ENCODE assay signal across 8 cellular contexts in the genomic region with DNA sequence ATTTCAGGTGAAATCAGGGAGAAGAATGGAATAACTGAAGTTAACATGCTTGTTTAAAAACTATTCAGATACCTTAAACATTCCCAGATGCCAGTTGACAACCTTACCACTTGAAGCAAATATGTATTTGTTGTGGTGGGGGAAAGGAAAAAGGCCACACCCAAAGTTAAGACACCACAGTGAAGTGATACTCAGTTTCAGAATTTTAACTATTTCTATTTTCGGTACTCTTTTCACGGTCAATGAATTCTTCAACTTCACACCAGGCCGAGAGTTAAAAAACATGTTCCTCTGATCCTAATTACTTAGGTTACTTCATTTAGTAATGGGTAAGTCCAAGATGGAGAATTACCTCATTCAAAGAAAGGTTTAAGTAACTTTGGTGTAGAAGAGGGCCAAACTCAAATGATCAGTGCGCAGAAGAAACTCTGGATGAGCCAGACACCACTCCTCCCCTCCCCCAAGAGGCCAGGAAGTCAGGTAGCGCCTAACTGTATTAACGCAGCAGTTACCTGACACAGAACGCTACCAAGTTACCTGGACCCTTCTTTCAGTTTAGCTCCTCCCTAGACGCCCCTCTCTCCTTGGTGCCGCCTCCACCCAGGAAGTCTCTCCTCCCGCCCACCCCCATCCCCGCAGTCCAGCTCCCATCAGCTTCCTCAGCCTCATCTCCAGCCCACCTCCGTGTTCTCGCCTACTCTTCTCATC. TPM values are rescaled to one million over a fixed set of nuclear protein-coding genes. Genes with fewer than 3 reads are reported as not detected.
DNase-seq lines count a peak whose midpoint lies in the region; ATAC-seq and TF ChIP-seq lines count a peak whose summit lies in the region.

No MANE protein-coding gene starts in this region.

- peaks cover 14 to 30% of the 10 kb centered on the region in 2 donors for H3K36me3 Mint-ChIP-seq in CD4-positive, alpha-beta memory T cell
- peaks cover 37% of the 10 kb centered on the region for H3K36me3 Mint-ChIP-seq in activated CD4-positive, alpha-beta memory T cell treated with anti-CD3 and anti-CD28 coated beads, Interleukin-2, amount 10 ng/mL, durations not matched to agents 7 days and 5 days (ENCODE audit: low read depth)

- peak overlapping the region; percentile 89 to 98 (median 95) for H3K27ac Mint-ChIP-seq in CD4-positive, alpha-beta memory T cell
- peak overlapping the region; percentile 90 for H3K27ac Mint-ChIP-seq in activated CD4-positive, alpha-beta memory T cell treated with anti-CD3 and anti-CD28 coated beads, Interleukin-2, amount 10 ng/mL, durations not matched to agents 7 days and 5 days

- H3K27me3 Mint-ChIP-seq in CD4-positive, alpha-beta memory T cell: no peaks in the 10 kb centered on the region
- no peaks in the 10 kb centered on the region for H3K27me3 Mint-ChIP-seq in activated CD4-positive, alpha-beta memory T cell treated with anti-CD3 and anti-CD28 coated beads, Interleukin-2, amount 10 ng/mL, durations not matched to agents 7 days and 5 days

- DNase-seq in CD4-positive, alpha-beta memory T cell: peak; percentile 36 to 65 (median 43)
- peak; percentile 51 for DNase-seq in activated CD4-positive, alpha-beta memory T cell treated with anti-CD3 and anti-CD28 coated beads, Interleukin-2, amount 10 ng/mL, durations not matched to agents 7 days and 5 days
- DNase-seq in fibroblast of lung (ENCODE audit: low read depth in 2 of 2) (no peak), hippocampal formation (lab: John Stamatoyannopoulos, UW) (no peak), SKM-1 (lab: John Stamatoyannopoulos, UW; ENCODE audit: unreplicated experiment) (no peak)

- peaks cover 58 to 91% (median 73%) of the 10 kb centered on the region in 4 donors for H3K4me1 Mint-ChIP-seq in CD4-positive, alpha-beta memory T cell
- peaks cover 74% of the 10 kb centered on the region for H3K4me1 Mint-ChIP-seq in activated CD4-positive, alpha-beta memory T cell treated with anti-CD3 and anti-CD28 coated beads, Interleukin-2, amount 10 ng/mL, durations not matched to agents 7 days and 5 days

- H2AFZ ChIP-seq in fibroblast of lung (ENCODE audit: low read length): peak overlapping the region; percentile 82
- H2AFZ ChIP-seq in neuron (ENCODE audit: low read depth, low read length): peak overlapping the region; percentile 68

- peak overlapping the region; percentile 93 for H3K27ac ChIP-seq in CD4-positive, alpha-beta memory T cell (ENCODE audit: low read depth, low read length)
- H3K27ac ChIP-seq in HUES6 (ENCODE audit: low read depth, low read length) (peak overlapping the region; percentile 54; the same call in 1 of the 2 replicates), fibroblast of lung (ENCODE audit: insufficient read depth, low read length) (peak overlapping the region; percentile 86)

- H3K36me3 ChIP-seq in CD4-positive, alpha-beta memory T cell (ENCODE audit: insufficient read depth, low read length): peaks cover 7% of the 10 kb centered on the region
- H3K36me3 ChIP-seq in HUES6 (ENCODE audit: control insufficient read depth, insufficient read depth, low read length) (peaks cover 9% of the 10 kb centered on the region), fibroblast of lung (ENCODE audit: control insufficient read depth, insufficient read depth, low read length) (no peaks in the 10 kb centered on the region), neuron (ENCODE audit: insufficient read depth, low read length) (peaks cover 16% of the 10 kb centered on the region)

- H3K9ac ChIP-seq in HUES6 (ENCODE audit: low read length): peak overlapping the region; percentile 89
- H3K9ac ChIP-seq in fibroblast of lung (ENCODE audit: insufficient read depth, low read length): peak overlapping the region; percentile 86

- CTCF ChIA-PET in CD4-positive, alpha-beta memory T cell (lab: Charles Lee; ENCODE audit: partially characterized antibody): interaction anchor here (1.0 kb wide), 1 partner anchor 314 kb away, joined by 3 read pairs; no protein-coding TSS in a partner anchor
- CTCF ChIA-PET in activated CD4-positive, alpha-beta memory T cell treated with anti-CD3 and anti-CD28 coated beads, Interleukin-2, amount 10 ng/mL, durations not matched to agents 7 days and 5 days (lab: Charles Lee): no interaction called here

- no peaks in the 10 kb centered on the region for H3K9me3 ChIP-seq in CD4-positive, alpha-beta memory T cell (ENCODE audit: control insufficient read depth in 1 of 2, low read length in 2 of 2)
- H3K9me3 ChIP-seq in HUES6 (ENCODE audit: control insufficient read depth, insufficient read depth, low read depth, low read length) (no peaks in the 10 kb centered on the region), fibroblast of lung (ENCODE audit: control insufficient read depth, insufficient read depth, low read depth, low read length) (no peaks in the 10 kb centered on the region), neuron (ENCODE audit: low read length) (no peaks in the 10 kb centered on the region)

- H3K9me3 Mint-ChIP-seq in CD4-positive, alpha-beta memory T cell: peaks cover 0 to 3% (median 0%) of the 10 kb centered on the region in 8 donors
- no peaks in the 10 kb centered on the region for H3K9me3 Mint-ChIP-seq in activated CD4-positive, alpha-beta memory T cell treated with anti-CD3 and anti-CD28 coated beads, Interleukin-2, amount 10 ng/mL, durations not matched to agents 7 days and 5 days

- H3K4me1 ChIP-seq in CD4-positive, alpha-beta memory T cell (ENCODE audit: insufficient read depth, low read length): peaks cover 88% of the 10 kb centered on the region
- H3K4me1 ChIP-seq in HUES6 (ENCODE audit: control insufficient read depth, insufficient read depth, low read length) (peaks cover 4% of the 10 kb centered on the region; the same call in 1 of the 2 replicates), fibroblast of lung (ENCODE audit: control insufficient read depth, extremely low read depth, insufficient read depth, low read length) (no peaks in the 10 kb centered on the region), neuron (ENCODE audit: insufficient read depth, low read length) (peaks cover 16% of the 10 kb centered on the region)

- no peaks in the 10 kb centered on the region for H3K27me3 ChIP-seq in CD4-positive, alpha-beta memory T cell (ENCODE audit: insufficient read depth, low read length)
- H3K27me3 ChIP-seq in HUES6 (ENCODE audit: control insufficient read depth, insufficient read depth, low read length) (no peaks in the 10 kb centered on the region), fibroblast of lung (ENCODE audit: control insufficient read depth, insufficient read depth, low read length) (no peaks in the 10 kb centered on the region), neuron (ENCODE audit: insufficient read depth, low read length) (no peaks in the 10 kb centered on the region)

- ATAC-seq in GM19452 (IDR thresholded peaks at IDR 0.05; ENCODE audit: unreplicated experiment): peak; percentile 13

- TF ChIP-seq CTCF in fibroblast of lung (conservative IDR thresholded peaks at IDR 0.05 in 1 of 2, IDR thresholded peaks at IDR 0.05 in 1 of 2; ENCODE audit: low read depth in 1 of 2, low read length in 2 of 2): no peak

- intact Hi-C loops in CD4-positive, alpha-beta memory T cell (cut with micrococcal nuclease): loop anchor here (1.0 to 5.0 kb wide), 6 partner anchors 314 to 1659 kb away; a partner anchor contains a TSS

- H3K4me3 Mint-ChIP-seq in CD4-positive, alpha-beta memory T cell: peak overlapping the region; percentile 89 to 100 (median 96)
- H3K4me3 Mint-ChIP-seq in activated CD4-positive, alpha-beta memory T cell treated with anti-CD3 and anti-CD28 coated beads, Interleukin-2, amount 10 ng/mL, durations not matched to agents 7 days and 5 days: peak overlapping the region; percentile 94

- peaks cover 3% of the 10 kb centered on the region for H4K20me1 ChIP-seq in fibroblast of lung (ENCODE audit: control insufficient read depth, extremely low read depth, insufficient read depth, low read length)

- H3K79me2 ChIP-seq in fibroblast of lung (ENCODE audit: control insufficient read depth, insufficient read depth, low read length): peaks cover 55% of the 10 kb centered on the region

- peak overlapping the region; percentile 82 to 90 for H3K4me3 ChIP-seq in CD4-positive, alpha-beta memory T cell (ENCODE audit: low read length in 2 of 2)
- peak overlapping the region; percentile 97 for H3K4me3 ChIP-seq in HUES6 (ENCODE audit: low read depth, low read length)
- H3K4me3 ChIP-seq in fibroblast of lung (replicated peaks in 1 of 4; ENCODE audit: control extremely low read depth in 1 of 4, insufficient read depth in 1 of 4, low read depth in 3 of 4, low read length in 4 of 4): peak overlapping the region; percentile 87 to 96 (median 92)
- peak overlapping the region; percentile 70 for H3K4me3 ChIP-seq in neuron (ENCODE audit: low read length)

- POLR2A ChIA-PET in CD4-positive, alpha-beta memory T cell (lab: Charles Lee; ENCODE audit: partially characterized antibody): interaction anchor here (0.7 to 2.0 kb wide), 4 partner anchors 10 to 314 kb away, joined by 3 to 7 read pairs (median 4); a partner anchor contains a TSS
- POLR2A ChIA-PET in activated CD4-positive, alpha-beta memory T cell treated with anti-CD3 and anti-CD28 coated beads, Interleukin-2, amount 10 ng/mL, durations not matched to agents 7 days and 5 days (lab: Charles Lee): interaction anchor here (1.1 to 3.4 kb wide), 3 partner anchors 10 to 147 kb away, joined by 3 to 12 read pairs (median 12); no protein-coding TSS in a partner anchor

- H3K4me2 ChIP-seq in fibroblast of lung (ENCODE audit: extremely low read depth, insufficient read depth, low read length): peak overlapping the region; percentile 96

RNA-seq across cellular contexts. Expression of a gene that starts 0.7 kb away (rescaled TPM):
- total RNA-seq in CD4-positive, alpha-beta memory T cell: 10 to 100 TPM; 83.1 to 84.5 TPM
- polyA plus RNA-seq in CD4-positive, alpha-beta memory T cell: 100 to 1,000 TPM in 1 of 2 donors, 10 to 100 TPM in 1; 63.6 to 105 TPM
- 100 to 1,000 TPM; 135 to 142 TPM for total RNA-seq in activated CD4-positive, alpha-beta memory T cell treated with anti-CD3 and anti-CD28 coated beads, Interleukin-2, amount 10 ng/mL, durations not matched to agents 7 days and 5 days
- total RNA-seq in fibroblast of lung: 104 and 158 TPM in 2 replicates
- 193 and 215 TPM in 2 replicates for polyA plus RNA-seq in fibroblast of lung
- polyA plus RNA-seq in fibroblast of lung (2012): 157 and 167 TPM in 2 replicates
- 58.7 and 70.2 TPM in 2 replicates for polyA minus RNA-seq in fibroblast of lung (ENCODE audit: low replicate concordance)

Comparison
In these comparisons a context has a peak if more than half of its experiments do, and no peak if none do; other contexts are left out.
1. DNase-seq: peak in CD4-positive, alpha-beta memory T cell (5 of 5) and activated CD4-positive, alpha-beta memory T cell treated with anti-CD3 and anti-CD28 coated beads, Interleukin-2, amount 10 ng/mL, durations not matched to agents 7 days and 5 days (single experiment); none in fibroblast of lung (0 of 2), hippocampal formation (0 of 2) and SKM-1 (single experiment).
2. Peak in every context shown above with its lines, with median percentiles within 50 percentile points of each other: H3K27ac ChIP-seq and H3K4me3 ChIP-seq.